21 cellular contexts compared by ENCODE assay signal in genomic region chr2:146764301-146764700, GRCh38.
"Had no signal": no experiment of that assay in that cellular context is flagged by ENCODE, and none has a peak within 500 bp of the region (broad histone marks: within the 10 kb centered on the region; RNA-seq: fewer than 3 reads in every experiment).

No MANE protein-coding gene starts in this region.

- H3K4me1 ChIP-seq: left lung, upper lobe of right lung had no signal

- H3K36me3 Mint-ChIP-seq: activated CD4-positive, alpha-beta memory T cell treated with anti-CD3 and anti-CD28 coated beads for 36 hours; activated naive CD8-positive, alpha-beta T cell treated with anti-CD3 and anti-CD28 coated beads, Interleukin-2, amount 10 ng/mL, durations not matched to agents 7 days and 5 days; immature natural killer cell; naive thymus-derived CD4-positive, alpha-beta T cell had no signal

- H3K36me3 ChIP-seq: left lung, thoracic aorta, upper lobe of right lung had no signal

- H3K27ac ChIP-seq: coronary artery, hepatocyte, left lung, thoracic aorta, upper lobe of right lung had no signal

- ATAC-seq: left lung; naive thymus-derived CD4-positive, alpha-beta T cell; sciatic nerve; upper lobe of right lung had no signal

- H3K27ac Mint-ChIP-seq: activated CD4-positive, alpha-beta memory T cell treated with anti-CD3 and anti-CD28 coated beads for 36 hours; activated naive CD8-positive, alpha-beta T cell treated with anti-CD3 and anti-CD28 coated beads, Interleukin-2, amount 10 ng/mL, durations not matched to agents 7 days and 5 days; immature natural killer cell; naive thymus-derived CD4-positive, alpha-beta T cell had no signal

- FAIRE-seq: frontal cortex, small intestine had no signal

- H3K27me3 ChIP-seq: hepatocyte, left lung, upper lobe of right lung had no signal

- H3K4me3 ChIP-seq: coronary artery, hepatocyte, left lung, thoracic aorta, upper lobe of right lung had no signal

- DNase-seq: activated CD4-positive, alpha-beta memory T cell treated with anti-CD3 and anti-CD28 coated beads for 36 hours; activated CD4-positive, alpha-beta T cell treated with anti-CD3 and anti-CD28 coated beads for 48 hours; activated CD4-positive, CD25-positive, alpha-beta regulatory T cell; activated naive CD4-positive, alpha-beta T cell treated with Interleukin-2 at 50 U/mL for 16 hours; activated naive CD8-positive, alpha-beta T cell treated with anti-CD3 and anti-CD28 coated beads, Interleukin-2, amount 10 ng/mL, durations not matched to agents 7 days and 5 days; activated T-cell treated with anti-CD3 and anti-CD28 coated beads, Interleukin-2, amount 50 U/mL, for 48 hours; amygdala; glutamatergic neuron; immature natural killer cell; kidney glomerular epithelial cell; left lung; naive thymus-derived CD4-positive, alpha-beta T cell; small intestine; stimulated activated naive CD4-positive, alpha-beta T cell; T1000; upper lobe of right lung had no signal

- H3K9me3 Mint-ChIP-seq: activated CD4-positive, alpha-beta memory T cell treated with anti-CD3 and anti-CD28 coated beads for 36 hours; activated naive CD8-positive, alpha-beta T cell treated with anti-CD3 and anti-CD28 coated beads, Interleukin-2, amount 10 ng/mL, durations not matched to agents 7 days and 5 days had no signal
